ENCODE assay signal across 8 cellular contexts in the genomic region with DNA sequence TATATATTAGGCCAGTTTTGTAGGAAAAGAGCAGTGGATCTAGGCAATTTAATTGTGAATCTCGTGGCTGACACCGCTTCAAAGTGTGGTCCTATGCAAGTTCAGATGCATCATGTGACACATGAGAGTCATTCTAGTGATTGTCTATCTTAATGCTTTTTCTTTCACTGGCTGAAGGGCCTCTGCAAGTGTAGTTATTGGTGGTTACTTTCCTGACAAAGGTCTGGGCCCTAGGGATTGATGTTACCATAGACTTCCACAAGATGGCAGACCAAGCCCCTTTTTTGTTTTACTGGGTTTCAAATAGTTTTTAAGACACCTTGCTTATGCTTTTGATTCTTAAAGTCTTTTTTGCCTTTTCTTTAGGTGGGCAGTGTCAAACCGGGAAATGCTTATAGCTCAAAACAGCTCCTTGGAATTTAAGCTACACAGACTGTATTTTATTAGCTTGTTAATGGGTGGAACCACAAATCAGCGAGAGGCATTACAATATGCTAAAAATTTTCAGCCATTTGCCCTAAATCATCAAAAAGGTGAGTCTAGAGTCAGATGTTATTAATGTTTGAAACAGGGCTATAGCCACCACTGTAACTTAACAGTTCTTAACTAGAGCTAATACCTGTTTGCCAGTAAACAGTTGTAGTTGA. TPM values are rescaled to one million over a fixed set of nuclear protein-coding genes. Genes with fewer than 3 reads are reported as not detected.
A peak's percentile ranks its signal among the peaks of the same experiment; 100 is the strongest.
DNase-seq lines count a peak whose midpoint lies in the region; ATAC-seq and TF ChIP-seq lines count a peak whose summit lies in the region.

No MANE protein-coding gene starts in this region.

- CTCF ChIA-PET in Calu3 (lab: Charles Lee), result no interaction called here

- H3K4me1 ChIP-seq in MM.1S (ENCODE audit: low read length), result no peaks in the 10 kb centered on the region

- TF ChIP-seq CTCF in Calu3 (IDR thresholded peaks at IDR 0.05; ENCODE audit: unreplicated experiment) (no peak), MM.1S (IDR thresholded peaks at IDR 0.05; ENCODE audit: low read length) (peak; percentile 73), VCaP (conservative IDR thresholded peaks at IDR 0.05) (peak; percentile 77)

- no peaks in the 10 kb centered on the region for H3K36me3 ChIP-seq in MM.1S (replicated peaks; ENCODE audit: insufficient read depth, low read length)

- peaks cover 23% of the 10 kb centered on the region for H3K36me3 Mint-ChIP-seq in Calu3 (ENCODE audit: insufficient read depth, unreplicated experiment)

- peaks cover 22% of the 10 kb centered on the region for H3K79me2 ChIP-seq in MM.1S (ENCODE audit: low read length)

- no peak overlapping the region for H3K4me3 Mint-ChIP-seq in Calu3 (ENCODE audit: low read depth, unreplicated experiment)

- DNase-seq in Calu3, result peak; percentile 30
- peak; percentile 54 for DNase-seq in MM.1S
- DNase-seq in fibroblast of the conjunctiva (ENCODE audit: low read depth), result peak; percentile 23
- DNase-seq in non-pigmented ciliary epithelial cell (ENCODE audit: low read depth), result peak; percentile 11
- no peak for DNase-seq in NCI-H1930 (lab: John Stamatoyannopoulos, UW)
- DNase-seq in GDM1 (lab: John Stamatoyannopoulos, UW), result no peak

- intact Hi-C loops in Calu3 (cut with micrococcal nuclease; ENCODE audit: unreplicated experiment), result loop anchor here (1.0 to 2.0 kb wide), 2 partner anchors 9 to 44 kb away; no protein-coding TSS in a partner anchor

- H3K27me3 Mint-ChIP-seq in Calu3 (ENCODE audit: unreplicated experiment), result no peaks in the 10 kb centered on the region

- no peak overlapping the region for H3K27ac Mint-ChIP-seq in Calu3 (ENCODE audit: unreplicated experiment)

- H3K27ac ChIP-seq in MM.1S (ENCODE audit: low read length) (no peak overlapping the region), VCaP (no peak overlapping the region)

- no peaks in the 10 kb centered on the region for H4K20me1 ChIP-seq in MM.1S (ENCODE audit: insufficient read depth, low read length)

- BruUV-seq in Calu3 (replicated peaks; lab: Mats Ljungman, UMichigan), result no TSS peak

- ATAC-seq in GM19351 (IDR thresholded peaks at IDR 0.05; ENCODE audit: unreplicated experiment), result peak; percentile 66

- H3K4me2 ChIP-seq in MM.1S (ENCODE audit: low read depth, low read length), result no peak overlapping the region

- no peaks in the 10 kb centered on the region for H3K9me3 ChIP-seq in MM.1S (replicated peaks; ENCODE audit: insufficient read depth, low read length)

- H3K27me3 ChIP-seq in MM.1S (replicated peaks; ENCODE audit: insufficient read depth, low read length), result no peaks in the 10 kb centered on the region

- H3K9me2 ChIP-seq in MM.1S (replicated peaks; ENCODE audit: insufficient read depth, low read length), result no peaks in the 10 kb centered on the region

- no peaks in the 10 kb centered on the region for H3K4me1 Mint-ChIP-seq in Calu3 (ENCODE audit: low read depth, unreplicated experiment)

- H3F3A ChIP-seq in MM.1S (ENCODE audit: insufficient read depth, low read length), result no peaks in the 10 kb centered on the region; the same call in 1 of the 2 replicates

- no peak overlapping the region for H3K4me3 ChIP-seq in MM.1S (ENCODE audit: low read length)

- H2AFZ ChIP-seq in MM.1S (ENCODE audit: low read length), result no peak overlapping the region

- H3K9me3 Mint-ChIP-seq in Calu3 (ENCODE audit: low read depth, unreplicated experiment), result no peaks in the 10 kb centered on the region

- no peak overlapping the region for H3K9ac ChIP-seq in MM.1S (ENCODE audit: low read length)

RNA-seq across cellular contexts. Expression of a gene that starts 25.9 kb away (rescaled TPM):
- 0.20 and 0.31 TPM in 2 replicates for total RNA-seq in Calu3 (2022)

RNA-seq across cellular contexts. Expression of a gene that starts 44.7 kb away (rescaled TPM):
- 46.5 and 52.4 TPM in 2 replicates for total RNA-seq in Calu3 (2022)

Comparison
In these comparisons a context has a peak if more than half of its experiments do, and no peak if none do; other contexts are left out.
1. DNase-seq: peak in Calu3 (single experiment), MM.1S (single experiment), fibroblast of the conjunctiva (single experiment) and non-pigmented ciliary epithelial cell (single experiment); none in NCI-H1930 (0 of 2) and GDM1 (single experiment).